ENCODE assay signal across 8 cellular contexts in the genomic region with DNA sequence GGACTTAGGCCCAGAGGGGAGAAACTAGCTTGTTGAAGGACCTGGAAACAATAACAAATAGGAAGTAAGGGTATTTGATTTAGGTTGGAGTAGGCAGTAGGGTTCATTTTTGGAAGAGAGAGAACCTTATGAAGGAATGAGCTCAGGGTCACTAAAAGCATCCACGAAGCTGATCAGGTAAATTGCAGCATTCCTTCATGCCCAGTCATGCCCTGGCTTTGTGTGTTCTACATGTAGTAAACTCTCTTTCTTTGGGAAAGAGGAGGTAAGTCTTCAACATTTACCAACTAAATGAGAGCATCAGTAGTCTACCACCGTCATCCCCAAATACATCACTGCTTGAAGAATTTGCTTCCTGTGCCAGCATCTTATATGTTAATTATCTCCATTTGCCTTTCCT.
"Had no signal": no experiment of that assay in that cellular context is flagged by ENCODE, and none has a peak within 500 bp of the region (broad histone marks: within the 10 kb centered on the region; RNA-seq: fewer than 3 reads in every experiment).

No MANE protein-coding gene starts in this region.

- H3K4me3 ChIP-seq: GM23338 had no signal

- H3K4me3 Mint-ChIP-seq: GM23338, H9, IgD-negative memory B cell had no signal

- ATAC-seq: GM23338, HepG2 had no signal

- FAIRE-seq: H1, H54, HepG2 had no signal

- H3K4me1 Mint-ChIP-seq: GM23338, IgD-negative memory B cell had no signal

- DNase-seq: H9, HCEC 1CT had no signal

- H3K27ac ChIP-seq: HL-60 had no signal

- H3K27me3 Mint-ChIP-seq: IgD-negative memory B cell had no signal

- H3K27ac Mint-ChIP-seq: GM23338, H9, IgD-negative memory B cell had no signal
